8 cellular contexts compared by ENCODE assay signal in the genomic region with DNA sequence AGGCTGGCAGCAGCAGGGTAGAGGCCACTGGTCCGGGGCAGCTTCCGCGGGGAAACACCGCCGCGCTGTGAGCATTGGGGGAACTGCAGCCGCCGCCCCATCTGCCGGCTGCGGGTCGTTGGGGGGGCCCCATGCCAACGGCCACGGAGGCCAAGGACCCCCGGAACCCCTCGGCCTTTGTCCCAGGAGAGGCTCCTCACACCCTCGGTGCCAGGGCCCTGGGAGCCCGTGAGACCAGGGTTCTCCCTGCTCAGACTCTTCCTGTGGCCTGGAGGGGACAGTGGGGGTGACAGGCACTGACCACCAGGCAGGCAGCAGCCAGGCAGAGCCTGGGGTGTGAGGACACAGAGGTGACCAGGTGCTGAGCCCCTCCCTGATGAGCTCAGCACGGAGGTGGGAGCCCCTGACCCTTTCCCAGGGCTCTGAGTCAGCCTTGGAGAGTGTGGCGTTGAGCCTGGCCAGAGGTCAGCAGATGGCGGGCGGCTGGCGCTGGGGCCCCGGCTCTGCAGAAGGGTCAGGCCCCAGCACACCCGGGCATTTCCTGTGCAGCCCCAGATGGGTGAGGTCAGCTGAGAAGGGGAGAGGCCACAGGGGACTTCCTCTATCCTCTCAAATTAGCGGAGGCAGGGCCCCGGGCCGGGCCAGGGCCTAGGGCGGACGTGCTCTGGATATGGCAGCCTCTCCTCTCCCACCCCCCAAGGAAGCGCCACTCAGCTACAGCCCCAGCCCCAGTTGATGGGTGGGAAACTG. TPM values are rescaled to one million over a fixed set of nuclear protein-coding genes. Genes with fewer than 3 reads are reported as not detected.
DNase-seq lines count a peak whose midpoint lies in the region; ATAC-seq and TF ChIP-seq lines count a peak whose summit lies in the region.

No MANE protein-coding gene starts in this region.

- DNase-seq in NCI-H446 treated with DMSO at 0.1 percent for 48 hours (lab: John Stamatoyannopoulos, UW) (peak; percentile 47), NCI-H446 (lab: John Stamatoyannopoulos, UW) (no peak), NOMO-1 treated with DMSO at 0.1 percent for 48 hours (lab: John Stamatoyannopoulos, UW; ENCODE audit: unreplicated experiment) (peak; percentile 90), fibroblast of villous mesenchyme (ENCODE audit: low read depth) (peak; percentile 86), omental fat pad (ENCODE audit: low spot score) (peak; percentile 34), thoracic aorta (ENCODE audit: low spot score) (peak; percentile 33)
- peak; percentile 65 for DNase-seq in activated T-cell treated with anti-CD3 and anti-CD28 coated beads, Interleukin-2, amount 50 U/mL, for 4 hours

- peaks cover 9 to 10% of the 10 kb centered on the region in 2 donors for H3K4me1 ChIP-seq in thoracic aorta (ENCODE audit: control insufficient read depth in 1 of 2, low read depth in 2 of 2)

- H3K4me1 Mint-ChIP-seq in activated T-cell treated with anti-CD3 and anti-CD28 coated beads, Interleukin-2, amount 50 U/mL, for 4 hours (ENCODE audit: low read depth): peaks cover 3% of the 10 kb centered on the region

- H3K4me3 ChIP-seq in fibroblast of villous mesenchyme (ENCODE audit: low read depth, low read length): no peak overlapping the region
- H3K4me3 ChIP-seq in thoracic aorta: peak overlapping the region; percentile 55

- H3K36me3 ChIP-seq in thoracic aorta: no peaks in the 10 kb centered on the region

- peak overlapping the region; percentile 28 to 38 for H3K27ac ChIP-seq in thoracic aorta

- ATAC-seq in activated T-cell treated with anti-CD3 and anti-CD28 coated beads, Interleukin-2, amount 50 U/mL, for 4 hours: peak; percentile 99
- ATAC-seq in omental fat pad (ENCODE audit: low FRiP score) (peak; percentile 55), thoracic aorta (ENCODE audit: insufficient number of reproducible peaks, low FRiP score, low read depth) (no peak), HG03139 (IDR thresholded peaks at IDR 0.05; ENCODE audit: unreplicated experiment) (no peak)

- TF ChIP-seq CTCF in fibroblast of villous mesenchyme (IDR thresholded peaks at IDR 0.05; ENCODE audit: insufficient read depth, low read depth, low read length) (peak; percentile 76), omental fat pad (IDR thresholded peaks at IDR 0.05) (peak in 1 of 3 donors; percentile 51), thoracic aorta (IDR thresholded peaks at IDR 0.05) (peak; percentile 78)

- no peaks in the 10 kb centered on the region for H3K9me3 Mint-ChIP-seq in activated T-cell treated with anti-CD3 and anti-CD28 coated beads, Interleukin-2, amount 50 U/mL, for 4 hours

- H3K27me3 ChIP-seq in thoracic aorta (replicated peaks; ENCODE audit: insufficient read depth): no peaks in the 10 kb centered on the region

- no peaks in the 10 kb centered on the region for H3K9me3 ChIP-seq in thoracic aorta

- no peak overlapping the region for H3K4me3 Mint-ChIP-seq in activated T-cell treated with anti-CD3 and anti-CD28 coated beads, Interleukin-2, amount 50 U/mL, for 4 hours

- H3K36me3 Mint-ChIP-seq in activated T-cell treated with anti-CD3 and anti-CD28 coated beads, Interleukin-2, amount 50 U/mL, for 4 hours (ENCODE audit: insufficient read depth): no peaks in the 10 kb centered on the region

- peaks cover 43% of the 10 kb centered on the region for H3K27me3 Mint-ChIP-seq in activated T-cell treated with anti-CD3 and anti-CD28 coated beads, Interleukin-2, amount 50 U/mL, for 4 hours (ENCODE audit: low read depth)

RNA-seq across cellular contexts. Expression of gene EGFL7, which starts 17.9 kb away (rescaled TPM):
- total RNA-seq in activated T-cell treated with anti-CD3 and anti-CD28 coated beads, Interleukin-2, amount 50 U/mL, for 4 hours: 1 to 10 TPM; 2.3 to 4.3 (median 3.2) TPM
- total RNA-seq in fibroblast of villous mesenchyme (7.7 and 9.9 TPM in 2 replicates), omental fat pad (100 to 1,000 TPM in 3 of 4 donors, 10 to 100 TPM in 1; 50.6 to 274 (median 145) TPM), thoracic aorta (10 to 100 TPM; 42.0 to 56.5 TPM)

RNA-seq across cellular contexts. Expression of gene AGPAT2, which starts 42.5 kb away (rescaled TPM):
- total RNA-seq in activated T-cell treated with anti-CD3 and anti-CD28 coated beads, Interleukin-2, amount 50 U/mL, for 4 hours: 10 to 100 TPM; 11.4 to 14.3 (median 11.7) TPM
- 31.5 and 34.5 TPM in 2 replicates for total RNA-seq in fibroblast of villous mesenchyme
- 100 to 1,000 TPM; 391 to 854 (median 473) TPM for total RNA-seq in omental fat pad
- total RNA-seq in thoracic aorta: 10 to 100 TPM; 50.2 to 66.8 TPM

Comparison
In these comparisons a context has a peak if more than half of its experiments do, and no peak if none do; other contexts are left out.
1. DNase-seq: peak in NCI-H446 treated with DMSO at 0.1 percent for 48 hours (single experiment), NOMO-1 treated with DMSO at 0.1 percent for 48 hours (single experiment), activated T-cell treated with anti-CD3 and anti-CD28 coated beads, Interleukin-2, amount 50 U/mL, for 4 hours (single experiment), fibroblast of villous mesenchyme (single experiment), omental fat pad (single experiment) and thoracic aorta (single experiment); none in NCI-H446 (0 of 2).
2. ATAC-seq: peak in activated T-cell treated with anti-CD3 and anti-CD28 coated beads, Interleukin-2, amount 50 U/mL, for 4 hours (2 of 2) and omental fat pad (single experiment); none in thoracic aorta (single experiment) and HG03139 (single experiment).
3. RNA of gene AGPAT2, which starts 42.5 kb away (total RNA-seq): 391 to 854 TPM in omental fat pad; 50.2 to 66.8 TPM in thoracic aorta, 31.5 to 34.5 TPM in fibroblast of villous mesenchyme and 11.4 to 14.3 TPM in activated T-cell treated with anti-CD3 and anti-CD28 coated beads, Interleukin-2, amount 50 U/mL, for 4 hours; every median in the first group is over 4 times any median in the second.